ENCODE assay signal across 16 cellular contexts in genomic region chr2:39510087-39510486, GRCh38.
"Had no signal": no experiment of that assay in that cellular context is flagged by ENCODE, and none has a peak within 500 bp of the region (broad histone marks: within the 10 kb centered on the region; RNA-seq: fewer than 3 reads in every experiment).

No MANE protein-coding gene starts in this region.

- DNase-seq: activated CD4-positive, alpha-beta T cell treated with anti-CD3 and anti-CD28 coated beads, Interleukin-2, amount 10 ng/mL, durations not matched to agents 7 days and 5 days; activated CD8-positive, alpha-beta memory T cell treated with anti-CD3 and anti-CD28 coated beads, Interleukin-2, amount 50 U/mL, for 48 hours; activated gamma-delta T cell treated with Interleukin-2 at 50 U/mL for 16 hours; amniotic stem cell; body of pancreas; central memory CD4-positive, alpha-beta T cell; colonic mucosa; esophagus squamous epithelium; foreskin keratinocyte; left colon; nucleus accumbens; stimulated activated CD4-positive, alpha-beta T cell treated with anti-CD3 and anti-CD28 coated beads, Interleukin-4, amount 100 ng/mL, for 24 hours; stimulated activated naive CD8-positive, alpha-beta T cell treated with anti-CD3 and anti-CD28 coated beads, Interleukin-15, Interleukin-2, amounts not matched to agents 100 U/mL and 50 U/mL, for 24 hours; SW 1271 had no signal

- H3K9me3 ChIP-seq: body of pancreas, colonic mucosa, esophagus squamous epithelium, prostate gland had no signal

- H3K27ac ChIP-seq: body of pancreas, colonic mucosa, foreskin keratinocyte, prostate gland had no signal

- H3K36me3 ChIP-seq: colonic mucosa, esophagus squamous epithelium, prostate gland had no signal

- H3K4me3 ChIP-seq: body of pancreas, colonic mucosa, esophagus squamous epithelium, prostate gland had no signal

- H3K4me1 ChIP-seq: colonic mucosa, prostate gland had no signal

- ATAC-seq: body of pancreas; foreskin keratinocyte; left colon; natural killer cell treated with Interleukin-12 subunit alpha and Interleukin-12 subunit beta and Interleukin-15 and Interleukin-18, amount 100 ng/mL, for 72 hours; stimulated activated naive CD8-positive, alpha-beta T cell treated with anti-CD3 and anti-CD28 coated beads, Interleukin-15, Interleukin-2, amounts not matched to agents 100 U/mL and 50 U/mL, for 24 hours had no signal

- H3K27me3 ChIP-seq: body of pancreas, colonic mucosa, esophagus squamous epithelium, foreskin keratinocyte had no signal
